ENCODE assay signal across 8 cellular contexts in genomic region chr12:121238604-121239334, GRCh38. TPM values are rescaled to one million over a fixed set of nuclear protein-coding genes. Genes with fewer than 3 reads are reported as not detected.
DNase-seq lines count a peak whose midpoint lies in the region; ATAC-seq lines count a peak whose summit lies in the region.

No MANE protein-coding gene starts in this region.

- no peaks in the 10 kb centered on the region for H3K27me3 Mint-ChIP-seq in activated naive CD8-positive, alpha-beta T cell

- DNase-seq in ELF-1 (ENCODE audit: low read depth, low spot score), result peak; percentile 23
- DNase-seq in NCI-H1417 (lab: John Stamatoyannopoulos, UW), result peak; percentile 66 to 96 (median 82)
- peak; percentile 15 for DNase-seq in occipital lobe (lab: John Stamatoyannopoulos, UW)
- DNase-seq in globus pallidus (ENCODE audit: low spot score), result no peak
- no peak for DNase-seq in activated CD8-positive, alpha-beta memory T cell treated with anti-CD3 and anti-CD28 coated beads for 24 hours
- no peak for DNase-seq in COLO829 (ENCODE audit: low spot score)

- H3K4me1 Mint-ChIP-seq in activated naive CD8-positive, alpha-beta T cell (ENCODE audit: low read depth), result peaks cover 35% of the 10 kb centered on the region

- H3K4me3 Mint-ChIP-seq in activated naive CD8-positive, alpha-beta T cell, result no peak overlapping the region

- H3K27ac Mint-ChIP-seq in activated naive CD8-positive, alpha-beta T cell, result peak overlapping the region; percentile 95

- no peaks in the 10 kb centered on the region for H3K9me3 Mint-ChIP-seq in activated naive CD8-positive, alpha-beta T cell (ENCODE audit: low read depth)

- no peak for ATAC-seq in GM21381 (IDR thresholded peaks at IDR 0.05; ENCODE audit: unreplicated experiment)

- H3K36me3 Mint-ChIP-seq in activated naive CD8-positive, alpha-beta T cell, result no peaks in the 10 kb centered on the region

RNA-seq across cellular contexts. Expression of gene P2RX4, which starts 28.8 kb away (rescaled TPM):
- total RNA-seq in occipital lobe, result 6.6 TPM

RNA-seq across cellular contexts. Expression of gene CAMKK2, which starts 57.7 kb away (rescaled TPM):
- 41.6 TPM for total RNA-seq in occipital lobe

Comparison
In these comparisons a context has a peak if more than half of its experiments do, and no peak if none do; other contexts are left out.
1. DNase-seq: peak in ELF-1 (single experiment), NCI-H1417 (3 of 3) and occipital lobe (single experiment); none in globus pallidus (single experiment), activated CD8-positive, alpha-beta memory T cell treated with anti-CD3 and anti-CD28 coated beads for 24 hours (single experiment) and COLO829 (single experiment).